In genomic region chr20:17480696-17481095, GRCh38 we compare ENCODE assay signal across 25 cellular contexts. TPM values are rescaled to one million over a fixed set of nuclear protein-coding genes. Genes with fewer than 3 reads are reported as not detected.
DNase-seq lines count a peak whose midpoint lies in the region; ATAC-seq, FAIRE-seq and TF ChIP-seq lines count a peak whose summit lies in the region.
"Had no signal": no experiment of that assay in that cellular context is flagged by ENCODE, and none has a peak within 500 bp of the region (broad histone marks: within the 10 kb centered on the region; RNA-seq: fewer than 3 reads in every experiment).

No MANE protein-coding gene starts in this region.

- H3K27me3 Mint-ChIP-seq in neural crest cell (ENCODE audit: low read depth) (no peaks in the 10 kb centered on the region), type B pancreatic cell (peaks cover 3% of the 10 kb centered on the region)

- H3K9me3 ChIP-seq in HepG2 (ENCODE audit: low read length) (no peaks in the 10 kb centered on the region), right lobe of liver (no peaks in the 10 kb centered on the region)
- H3K9me3 ChIP-seq: A549, BE2C had no signal

- no peak overlapping the region for H2AFZ ChIP-seq in HepG2 (ENCODE audit: low read length)
- H2AFZ ChIP-seq: GM23338 had no signal

- 22% methylated on average over 11 of the region's 11 CpGs for WGBS in HepG2 (ENCODE audit: low lambda C conversion rate)
- WGBS in right lobe of liver (ENCODE audit: insufficient coverage, low coverage, low lambda C conversion rate, missing lambda C conversion rate) = 65% methylated on average over 10 of the region's 11 CpGs

- H3K4me1 ChIP-seq in HepG2 (ENCODE audit: insufficient read depth, low read length) (no peaks in the 10 kb centered on the region), right lobe of liver (no peaks in the 10 kb centered on the region)
- H3K4me1 ChIP-seq: A549 had no signal

- no peak overlapping the region for H3K9ac ChIP-seq in HepG2 (ENCODE audit: insufficient read depth, low read depth, low read length)
- H3K9ac ChIP-seq: BLaER1 treated with 17β-estradiol and CSF1 and Interleukin-3, amounts not matched to agents 10 nM and 100 nM had no signal

- no peak overlapping the region for H3K4me3 ChIP-seq in HepG2 (replicated peaks in 1 of 3; ENCODE audit: insufficient read depth in 1 of 3, low read depth in 2 of 3, low read length in 3 of 3)
- H3K4me3 ChIP-seq in right lobe of liver = no peak overlapping the region
- H3K4me3 ChIP-seq: A549; BLaER1 treated with 17β-estradiol and CSF1 and Interleukin-3, amounts not matched to agents 10 nM and 100 nM; GM12878; GM23338 had no signal

- ATAC-seq in HepG2 (peak; percentile 27; the same call in 1 of the 3 replicates), right lobe of liver (no peak), HG03457 (IDR thresholded peaks at IDR 0.05; ENCODE audit: unreplicated experiment) (no peak)
- ATAC-seq: A549, GM12878, GM23338, HCT116 had no signal

- intact Hi-C loops in HepG2 (cut with micrococcal nuclease; ENCODE audit: unreplicated experiment) = no loop called here
- intact Hi-C loops in right lobe of liver (cut with DNase I) = no loop called here

- H3K79me2 ChIP-seq in HepG2 (ENCODE audit: insufficient read depth, low read length) = no peaks in the 10 kb centered on the region

- no peak overlapping the region for H3K4me3 Mint-ChIP-seq in neural crest cell
- H3K4me3 Mint-ChIP-seq in type B pancreatic cell = no peak overlapping the region
- H3K4me3 Mint-ChIP-seq: CD14-positive monocyte; CD4-positive, alpha-beta T cell; CD8-positive, alpha-beta memory T cell; GM23338; H9 had no signal

- in situ Hi-C loops in HepG2 (cut with HindIII; ENCODE audit: extremely low pct_ligation_motif_present, low pct_unique_long_range_greater_than_20kb) = no loop called here

- H3K27ac Mint-ChIP-seq in neural crest cell (ENCODE audit: unreplicated experiment) (peak overlapping the region; percentile 87), type B pancreatic cell (no peak overlapping the region)
- H3K27ac Mint-ChIP-seq: CD4-positive, alpha-beta T cell; CD8-positive, alpha-beta memory T cell; GM23338; H9 had no signal

- TF ChIP-seq CTCF in HepG2 (CRISPR knock-in tag; IDR thresholded peaks at IDR 0.05) = no peak
- no peak for TF ChIP-seq CTCF in right lobe of liver (IDR thresholded peaks at IDR 0.05)
- no peak for TF ChIP-seq CTCF in neural crest cell (conservative IDR thresholded peaks at IDR 0.05)
- no peak for TF ChIP-seq CTCF in type B pancreatic cell (conservative IDR thresholded peaks at IDR 0.05)

- BruUV-seq in HepG2 (replicated peaks; lab: Mats Ljungman, UMichigan) = no TSS peak

- H3K4me1 Mint-ChIP-seq in neural crest cell (no peaks in the 10 kb centered on the region), type B pancreatic cell (ENCODE audit: unreplicated experiment) (no peaks in the 10 kb centered on the region)
- H3K4me1 Mint-ChIP-seq: CD14-positive monocyte; CD8-positive, alpha-beta memory T cell; GM23338; H9 had no signal

- H3K36me3 Mint-ChIP-seq in neural crest cell (ENCODE audit: low read depth) (no peaks in the 10 kb centered on the region), type B pancreatic cell (no peaks in the 10 kb centered on the region)
- H3K36me3 Mint-ChIP-seq: CD14-positive monocyte; CD8-positive, alpha-beta memory T cell had no signal

- POLR2A ChIA-PET in HepG2 (lab: Yijun Ruan, JAX) = no interaction called here

- H3K36me3 ChIP-seq in HepG2 (replicated peaks in 1 of 2; ENCODE audit: control insufficient read depth in 1 of 2, insufficient read depth in 2 of 2, low read length in 2 of 2) (no peaks in the 10 kb centered on the region), right lobe of liver (no peaks in the 10 kb centered on the region)
- H3K36me3 ChIP-seq: BE2C; BLaER1 treated with 17β-estradiol and CSF1 and Interleukin-3, amounts not matched to agents 10 nM and 100 nM had no signal

- CTCF ChIA-PET in HepG2 (lab: Yijun Ruan, JAX; ENCODE audit: low intra/inter-chr PET ratio, low total read pairs) = no interaction called here

- H4K20me1 ChIP-seq in HepG2 (ENCODE audit: insufficient read depth, low read length) = no peaks in the 10 kb centered on the region
- H4K20me1 ChIP-seq: BLaER1 treated with 17β-estradiol and CSF1 and Interleukin-3, amounts not matched to agents 10 nM and 100 nM had no signal

- FAIRE-seq in HepG2 (lab: Jason Lieb, UNC) (no peak), GM12892 (lab: Jason Lieb, UNC) (no peak)
- FAIRE-seq: A549, D721Med, GM12878, GM18507 had no signal

- H3K4me2 ChIP-seq in HepG2 (ENCODE audit: low read depth, low read length) = no peak overlapping the region
- H3K4me2 ChIP-seq: A549, GM23338 had no signal

- H3K27me3 ChIP-seq in HepG2 (ENCODE audit: control insufficient read depth in 1 of 2, insufficient read depth in 2 of 2, low read length in 2 of 2) (peaks cover 5 to 37% of the 10 kb centered on the region in 2 experiments), right lobe of liver (no peaks in the 10 kb centered on the region)

- TF ChIP-seq POLR2A in HepG2 (IDR thresholded peaks at IDR 0.05; ENCODE audit: insufficient read depth in 1 of 2, low read depth in 2 of 2, low read length in 2 of 2) = no peak
- TF ChIP-seq POLR2A in right lobe of liver (IDR thresholded peaks at IDR 0.05) = no peak
- no peak for TF ChIP-seq POLR2A in GM12892 (IDR thresholded peaks at IDR 0.05; ENCODE audit: low read depth, low read length)

- H3K27ac ChIP-seq in HepG2 (ENCODE audit: extremely low read length, insufficient read depth, low read length) (no peak overlapping the region), right lobe of liver (no peak overlapping the region)
- H3K27ac ChIP-seq: A549; BLaER1 treated with 17β-estradiol and CSF1 and Interleukin-3, amounts not matched to agents 10 nM and 100 nM had no signal

- DNase-seq in HepG2 (ENCODE audit: low spot score) = no peak
- DNase-seq in right lobe of liver = no peak
- no peak for DNase-seq in neural crest cell (ENCODE audit: low read depth, low spot score)
- DNase-seq in type B pancreatic cell (ENCODE audit: extremely low spot score, unreplicated experiment) = peak; percentile 58
- no peak for DNase-seq in GM12892 (ENCODE audit: insufficient read length)
- DNase-seq: 8988T; ACHN; AML-193; BE2C; CD4-positive, alpha-beta T cell; CD8-positive, alpha-beta memory T cell; DMS 273 treated with DMSO at 0.1 percent for 48 hours; DMS79; EL; GDM1; H9 had no signal

- no peaks in the 10 kb centered on the region for H3K9me3 Mint-ChIP-seq in neural crest cell
- H3K9me3 Mint-ChIP-seq in type B pancreatic cell = no peaks in the 10 kb centered on the region
- H3K9me3 Mint-ChIP-seq: CD4-positive, alpha-beta T cell; CD8-positive, alpha-beta memory T cell; GM23338; H9 had no signal

- TF ChIP-seq EP300 in HepG2 (IDR thresholded peaks at IDR 0.05; ENCODE audit: low read depth in 2 of 2, low read length in 2 of 2) = no peak
- TF ChIP-seq EP300 in HepG2 (CRISPR knock-in tag; IDR thresholded peaks at IDR 0.05; ENCODE audit: borderline replicate concordance) = no peak

- TF ChIP-seq RAD21 in HepG2 (CRISPR knock-in tag; IDR thresholded peaks at IDR 0.05) = no peak

TF ChIP-seq in HepG2, 621 proteins besides CTCF, POLR2A, EP300 and RAD21:
- TF ChIP-seq DBP (CRISPR knock-in tag; IDR thresholded peaks at IDR 0.05; ENCODE audit: not compliant biosample characterization) = no peak
- no peak for TF ChIP-seq KLF13 (CRISPR knock-in tag; IDR thresholded peaks at IDR 0.05)
- TF ChIP-seq PCBP1 (IDR thresholded peaks at IDR 0.05; ENCODE audit: borderline replicate concordance, low read depth, low read length) = no peak
- no peak for TF ChIP-seq MATR3 (CRISPR knock-in tag; IDR thresholded peaks at IDR 0.05)
- no peak for TF ChIP-seq BCL6 (CRISPR knock-in tag; IDR thresholded peaks at IDR 0.05)

RNA-seq across cellular contexts. Expression of gene BFSP1, which starts 50.5 kb away (rescaled TPM):
- total RNA-seq in HepG2 (2016; rRNA removed; fragmentation: Illumina TruSeq; extraction: Trizol) (0.22 and 0.36 TPM in 2 replicates), right lobe of liver (under 1 TPM; 0.16 to 0.68 (median 0.25) TPM), neural crest cell (3.9 and 4.2 TPM in 2 replicates), type B pancreatic cell (ENCODE audit: low replicate concordance) (1.8 and 1.9 TPM in 2 replicates)
- 0.30 TPM in 1 of 2 replicates, not detected in the other for total RNA-seq in HepG2 (2016; cell fraction: cytosol; rRNA removed; fragmentation: Illumina TruSeq; extraction: Trizol; ENCODE audit: low read depth)
- 0.30 and 0.79 TPM in 2 replicates for total RNA-seq in HepG2 (2016; cell fraction: insoluble cytoplasmic fraction; rRNA removed; fragmentation: Illumina TruSeq; extraction: Trizol)
- total RNA-seq in HepG2 (2016; cell fraction: membrane; rRNA removed; fragmentation: Illumina TruSeq; extraction: Trizol) = 0.28 and 0.34 TPM in 2 replicates
- total RNA-seq in HepG2 (2016; cell fraction: nucleus; rRNA removed; fragmentation: Illumina TruSeq; extraction: Trizol) = 0.19 and 0.44 TPM in 2 replicates
- 0.24 and 0.26 TPM in 2 replicates for polyA plus RNA-seq in HepG2 (2011; rRNA removed)
- polyA plus RNA-seq in HepG2 (2011; cell fraction: cytosol; rRNA removed) = 0.28 and 0.32 TPM in 2 replicates
- 0.11 and 0.23 TPM in 2 replicates for polyA plus RNA-seq in HepG2 (2011; cell fraction: nucleus; rRNA removed)
- 0.15 and 0.31 TPM in 2 replicates for polyA plus RNA-seq in HepG2 (2012)
- polyA plus RNA-seq in HepG2 (2016; cell fraction: cytosol; fragmentation: Illumina TruSeq; extraction: Trizol; ENCODE audit: low read depth) = 0.11 and 0.23 TPM in 2 replicates
- polyA plus RNA-seq in HepG2 (2016; cell fraction: insoluble cytoplasmic fraction; fragmentation: Illumina TruSeq; extraction: Trizol; ENCODE audit: low read depth) = 0.26 and 0.56 TPM in 2 replicates
- polyA plus RNA-seq in HepG2 (2016; cell fraction: membrane; fragmentation: Illumina TruSeq; extraction: Trizol; ENCODE audit: low read depth) = 0.26 and 0.31 TPM in 2 replicates
- polyA plus RNA-seq in HepG2 (2016; cell fraction: nucleus; fragmentation: Illumina TruSeq; extraction: Trizol; ENCODE audit: insufficient read depth, low read depth) = 0.21 and 0.27 TPM in 2 replicates
- 0.42 and 1.2 TPM in 2 replicates for polyA minus RNA-seq in HepG2 (2011; rRNA and poly(A)+ RNA removed; ENCODE audit: low replicate concordance)
- not detected in 2 replicates for polyA minus RNA-seq in HepG2 (2011; cell fraction: cytosol; rRNA and poly(A)+ RNA removed)
- polyA minus RNA-seq in HepG2 (2011; cell fraction: nucleus; rRNA and poly(A)+ RNA removed) = 0.25 TPM in 1 of 2 replicates, not detected in the other
- polyA plus RNA-seq in GM12892 (2012; ENCODE audit: missing spikeins) = not detected
- polyA plus RNA-seq: CD14-positive monocyte had no signal
